Comparison of ENCODE assay signal across 27 cellular contexts in the genomic region with DNA sequence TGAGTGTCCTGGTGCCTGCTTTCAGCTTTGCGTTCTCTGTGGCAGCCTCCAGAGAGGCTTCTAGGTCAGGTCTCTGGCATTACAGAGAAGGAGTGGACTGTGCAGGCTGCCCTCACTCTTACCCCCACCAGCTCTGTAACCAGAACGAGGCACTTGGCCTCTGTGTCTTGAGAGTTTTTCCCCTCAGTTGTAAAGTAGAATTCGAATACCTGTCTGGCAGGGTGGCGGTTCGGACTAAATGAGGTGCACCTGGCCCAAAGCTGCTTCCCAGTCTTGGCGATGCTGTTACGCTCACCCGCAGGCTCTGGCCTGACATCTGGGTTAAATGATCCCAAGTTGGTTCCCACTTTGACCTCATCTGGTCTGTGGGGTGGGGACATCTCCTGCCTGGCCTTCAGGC. TPM values are rescaled to one million over a fixed set of nuclear protein-coding genes. Genes with fewer than 3 reads are reported as not detected.
A peak's percentile ranks its signal among the peaks of the same experiment; 100 is the strongest.
DNase-seq lines count a peak whose midpoint lies in the region; ATAC-seq and TF ChIP-seq lines count a peak whose summit lies in the region.
"Had no signal": no experiment of that assay in that cellular context is flagged by ENCODE, and none has a peak within 500 bp of the region (broad histone marks: within the 10 kb centered on the region; RNA-seq: fewer than 3 reads in every experiment).

No MANE protein-coding gene starts in this region.

- H3K9ac ChIP-seq in neuronal stem cell (ENCODE audit: low read depth, low read length, poor library complexity), result no peak overlapping the region
- H3K9ac ChIP-seq: GM23248 had no signal

- CTCF ChIA-PET in activated CD4-positive, alpha-beta T cell treated with anti-CD3 and anti-CD28 coated beads for 36 hours (lab: Charles Lee), result interaction anchor here (1.0 kb wide), 1 partner anchor 54 kb away, joined by 3 read pairs; no protein-coding TSS in a partner anchor
- CTCF ChIA-PET in HEK293T (lab: Yijun Ruan, JAX), result no interaction called here

- no peak overlapping the region for H3K4me3 ChIP-seq in neuronal stem cell (ENCODE audit: low read length in 2 of 2)
- H3K4me3 ChIP-seq: adrenal gland, breast epithelium, coronary artery, GM23248, left lung, SK-N-MC, tibial nerve had no signal

- H3K4me1 ChIP-seq in neuronal stem cell (ENCODE audit: control insufficient read depth in 2 of 2, insufficient read depth in 1 of 2, low read depth in 1 of 2, low read length in 2 of 2), result peaks cover 20 to 23% of the 10 kb centered on the region in 2 donors

- H3K27me3 Mint-ChIP-seq in activated CD4-positive, alpha-beta T cell treated with anti-CD3 and anti-CD28 coated beads for 36 hours, result no peaks in the 10 kb centered on the region
- H3K27me3 Mint-ChIP-seq in central memory CD8-positive, alpha-beta T cell, result no peaks in the 10 kb centered on the region
- H3K27me3 Mint-ChIP-seq: activated CD4-positive, alpha-beta T cell treated with anti-CD3 and anti-CD28 coated beads, Interleukin-2, amount 10 ng/mL, durations not matched to agents 7 days and 5 days; effector memory CD8-positive, alpha-beta T cell had no signal

- H3K4ac ChIP-seq in neuronal stem cell (ENCODE audit: low read length), result no peak overlapping the region

- no peak overlapping the region for H3K14ac ChIP-seq in neuronal stem cell (ENCODE audit: low read length)

- H4K8ac ChIP-seq in neuronal stem cell (ENCODE audit: low read depth, low read length), result no peak overlapping the region

- no peaks in the 10 kb centered on the region for H3K9me3 Mint-ChIP-seq in activated CD4-positive, alpha-beta T cell treated with anti-CD3 and anti-CD28 coated beads for 36 hours (ENCODE audit: low read depth)
- no peaks in the 10 kb centered on the region for H3K9me3 Mint-ChIP-seq in central memory CD8-positive, alpha-beta T cell
- H3K9me3 Mint-ChIP-seq: activated CD4-positive, alpha-beta T cell treated with anti-CD3 and anti-CD28 coated beads, Interleukin-2, amount 10 ng/mL, durations not matched to agents 7 days and 5 days; effector memory CD8-positive, alpha-beta T cell; nephron progenitor cell had no signal

- no peak overlapping the region for H2BK15ac ChIP-seq in neuronal stem cell (ENCODE audit: low read length)

- H3K27ac Mint-ChIP-seq in activated CD4-positive, alpha-beta T cell treated with anti-CD3 and anti-CD28 coated beads for 36 hours, result peak overlapping the region; percentile 37
- H3K27ac Mint-ChIP-seq in central memory CD8-positive, alpha-beta T cell (ENCODE audit: low read depth), result peak overlapping the region; percentile 90

- intact Hi-C loops in activated CD4-positive, alpha-beta T cell treated with anti-CD3 and anti-CD28 coated beads for 36 hours (cut with DNase I, micrococcal nuclease), result loop anchor here (5.0 to 10.0 kb wide), 2 partner anchors 99 to 101 kb away; no protein-coding TSS in a partner anchor

- H2BK120ac ChIP-seq in neuronal stem cell (ENCODE audit: low read depth, low read length), result no peak overlapping the region

- H2AFZ ChIP-seq in neuronal stem cell (ENCODE audit: low read length), result no peak overlapping the region
- H2AFZ ChIP-seq: GM23248 had no signal

- ATAC-seq in activated CD4-positive, alpha-beta T cell treated with anti-CD3 and anti-CD28 coated beads for 36 hours, result no peak
- no peak for ATAC-seq in central memory CD8-positive, alpha-beta T cell (replicated peaks; ENCODE audit: extremely low read depth, poor library complexity, severe bottlenecking)
- ATAC-seq: effector memory CD8-positive, alpha-beta T cell had no signal

- H3K18ac ChIP-seq in neuronal stem cell (ENCODE audit: low read length), result no peak overlapping the region

- H3K9me3 ChIP-seq in KOPT-K1 (ENCODE audit: insufficient read depth, low read length, poor library complexity, severe bottlenecking), result no peaks in the 10 kb centered on the region
- no peaks in the 10 kb centered on the region for H3K9me3 ChIP-seq in neuronal stem cell (replicated peaks in 1 of 2; ENCODE audit: control insufficient read depth in 2 of 2, insufficient read depth in 1 of 2, low read depth in 1 of 2, low read length in 2 of 2)
- H3K9me3 ChIP-seq: adrenal gland, breast epithelium, left lung, tibial nerve had no signal

- H3K79me1 ChIP-seq in neuronal stem cell (ENCODE audit: low read depth, low read length), result no peaks in the 10 kb centered on the region

- peaks cover 30% of the 10 kb centered on the region for H3K36me3 Mint-ChIP-seq in activated CD4-positive, alpha-beta T cell treated with anti-CD3 and anti-CD28 coated beads for 36 hours (ENCODE audit: low read depth)
- H3K36me3 Mint-ChIP-seq in central memory CD8-positive, alpha-beta T cell (ENCODE audit: insufficient read depth), result peaks cover 23% of the 10 kb centered on the region

- H3K36me3 ChIP-seq in KOPT-K1 (ENCODE audit: insufficient read depth, low read length) (peaks cover 53% of the 10 kb centered on the region), neuronal stem cell (replicated peaks in 1 of 2; ENCODE audit: control insufficient read depth in 2 of 2, insufficient read depth in 2 of 2, low read length in 2 of 2) (peaks cover 12 to 49% of the 10 kb centered on the region in 2 donors)

- peak overlapping the region; percentile 82 for H3K23ac ChIP-seq in neuronal stem cell (ENCODE audit: low read depth, low read length, poor library complexity)

- DNase-seq in activated CD4-positive, alpha-beta T cell treated with anti-CD3 and anti-CD28 coated beads for 36 hours, result no peak
- no peak for DNase-seq in activated CD4-positive, alpha-beta T cell treated with anti-CD3 and anti-CD28 coated beads, Interleukin-2, amount 50 U/mL, for 1 hour
- DNase-seq in central memory CD8-positive, alpha-beta T cell (ENCODE audit: low spot score in 2 of 2), result no peak
- DNase-seq in neuronal stem cell (ENCODE audit: low spot score) (no peak), OCI-M1 (lab: John Stamatoyannopoulos, UW) (no peak), NCI-H187 treated with DMSO at 0.1 percent for 48 hours (lab: John Stamatoyannopoulos, UW) (no peak), HEK293T (ENCODE audit: extremely low spot score) (no peak)
- DNase-seq: activated CD4-positive, alpha-beta T cell treated with anti-CD3 and anti-CD28 coated beads, Interleukin-2, amount 10 ng/mL, durations not matched to agents 7 days and 5 days; adrenal gland; COR-L47; effector memory CD8-positive, alpha-beta T cell; foreskin fibroblast; GF-D8; GM23248; left lung; NCI-H1417; NCI-H2081 treated with DMSO at 0.1 percent for 48 hours; nephron progenitor cell had no signal

- no peak overlapping the region for H3K4me2 ChIP-seq in neuronal stem cell (ENCODE audit: insufficient read depth, low read length, poor library complexity, severe bottlenecking)

- H3K27me3 ChIP-seq in neuronal stem cell (ENCODE audit: control insufficient read depth in 3 of 3, insufficient read depth in 3 of 3, low read depth in 1 of 3, low read length in 3 of 3), result no peaks in the 10 kb centered on the region
- H3K27me3 ChIP-seq: adrenal gland, breast epithelium, left lung had no signal

- peaks cover 45% of the 10 kb centered on the region for H3K4me1 Mint-ChIP-seq in activated CD4-positive, alpha-beta T cell treated with anti-CD3 and anti-CD28 coated beads for 36 hours
- peaks cover 34% of the 10 kb centered on the region for H3K4me1 Mint-ChIP-seq in central memory CD8-positive, alpha-beta T cell

- H2BK12ac ChIP-seq in neuronal stem cell (ENCODE audit: low read length), result no peak overlapping the region

- H4K91ac ChIP-seq in neuronal stem cell (ENCODE audit: low read depth, low read length, poor library complexity), result no peak overlapping the region

- H3K27ac ChIP-seq in KOPT-K1 (ENCODE audit: low read depth, low read length, poor library complexity, severe bottlenecking), result peak overlapping the region; percentile 83
- H3K27ac ChIP-seq in neuronal stem cell (replicated peaks; ENCODE audit: low read length), result no peak overlapping the region
- H3K27ac ChIP-seq: 22Rv1, adrenal gland, breast epithelium, coronary artery, GM23248, SK-N-MC, tibial nerve, VCaP had no signal

- no CpG with 5 or more reads among the region's 8 CpGs for WGBS in neuronal stem cell (ENCODE audit: extremely low coverage in 2 of 2, insufficient read length in 2 of 2, insufficient replicate concordance in 1 of 2), 2 donors

- POLR2A ChIA-PET in activated CD4-positive, alpha-beta T cell treated with anti-CD3 and anti-CD28 coated beads for 36 hours (lab: Charles Lee), result interaction anchor here (0.5 kb wide), 1 partner anchor 570 kb away, joined by 3 read pairs; no protein-coding TSS in a partner anchor
- POLR2A ChIA-PET in HEK293T (lab: Yijun Ruan, JAX), result no interaction called here

- H3K4me3 Mint-ChIP-seq in activated CD4-positive, alpha-beta T cell treated with anti-CD3 and anti-CD28 coated beads for 36 hours, result no peak overlapping the region
- H3K4me3 Mint-ChIP-seq in central memory CD8-positive, alpha-beta T cell, result no peak overlapping the region
- H3K4me3 Mint-ChIP-seq: activated CD4-positive, alpha-beta T cell treated with anti-CD3 and anti-CD28 coated beads, Interleukin-2, amount 10 ng/mL, durations not matched to agents 7 days and 5 days; nephron progenitor cell had no signal

- no peak overlapping the region for H2BK5ac ChIP-seq in neuronal stem cell (ENCODE audit: low read length)

- no peak overlapping the region for H2AK5ac ChIP-seq in neuronal stem cell (ENCODE audit: low read depth, low read length)

TF ChIP-seq in HEK293T, 16 proteins besides CTCF, POLR2A, EP300 and RAD21:
- TF ChIP-seq, protein P1, sequence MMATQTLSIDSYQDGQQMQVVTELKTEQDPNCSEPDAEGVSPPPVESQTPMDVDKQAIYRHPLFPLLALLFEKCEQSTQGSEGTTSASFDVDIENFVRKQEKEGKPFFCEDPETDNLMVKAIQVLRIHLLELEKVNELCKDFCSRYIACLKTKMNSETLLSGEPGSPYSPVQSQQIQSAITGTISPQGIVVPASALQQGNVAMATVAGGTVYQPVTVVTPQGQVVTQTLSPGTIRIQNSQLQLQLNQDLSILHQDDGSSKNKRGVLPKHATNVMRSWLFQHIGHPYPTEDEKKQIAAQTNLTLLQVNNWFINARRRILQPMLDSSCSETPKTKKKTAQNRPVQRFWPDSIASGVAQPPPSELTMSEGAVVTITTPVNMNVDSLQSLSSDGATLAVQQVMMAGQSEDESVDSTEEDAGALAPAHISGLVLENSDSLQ (IDR thresholded peaks at IDR 0.05), result no peak

RNA-seq across cellular contexts. Expression of a gene that starts 40.1 kb away (rescaled TPM):
- total RNA-seq in activated CD4-positive, alpha-beta T cell treated with anti-CD3 and anti-CD28 coated beads for 36 hours, result 10 to 100 TPM; 36.6 to 52.3 TPM
- 2.7 TPM for polyA plus RNA-seq in neuronal stem cell (2013, experiment 1 of 2)
- polyA plus RNA-seq in neuronal stem cell (2013, experiment 2 of 2), result 2.5 TPM

RNA-seq across cellular contexts. Expression of a gene that starts 53.4 kb away (rescaled TPM):
- under 1 TPM; 0.14 to 0.30 TPM for total RNA-seq in activated CD4-positive, alpha-beta T cell treated with anti-CD3 and anti-CD28 coated beads for 36 hours
- 4.2 TPM for polyA plus RNA-seq in neuronal stem cell (2013, experiment 1 of 2)
- 4.1 TPM for polyA plus RNA-seq in neuronal stem cell (2013, experiment 2 of 2)
- total RNA-seq: MCF 10A; T-helper 2 cell treated with Interferon-gamma antibody and Interleukin-4, amounts not matched to agents 100 ng/mL and 5 ng/mL, for 36 hours had no signal
